15 cellular contexts compared by ENCODE assay signal in the genomic region with DNA sequence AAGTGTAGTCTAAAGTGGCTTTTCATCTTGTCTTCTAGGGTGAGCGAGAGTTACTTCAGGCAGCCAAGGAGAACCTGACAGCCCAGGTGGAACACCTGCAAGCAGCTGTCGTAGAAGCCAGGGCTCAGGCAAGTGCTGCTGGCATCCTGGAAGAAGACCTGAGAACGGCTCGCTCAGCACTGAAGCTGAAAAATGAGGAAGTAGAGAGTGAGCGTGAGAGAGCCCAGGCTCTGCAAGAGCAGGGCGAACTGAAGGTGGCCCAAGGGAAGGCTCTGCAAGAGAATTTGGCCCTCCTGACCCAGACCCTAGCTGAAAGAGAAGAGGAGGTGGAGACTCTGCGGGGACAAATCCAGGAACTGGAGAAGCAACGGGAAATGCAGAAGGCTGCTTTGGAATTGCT. TPM values are rescaled to one million over a fixed set of nuclear protein-coding genes. Genes with fewer than 3 reads are reported as not detected.
A peak's percentile ranks its signal among the peaks of the same experiment; 100 is the strongest.
DNase-seq lines count a peak whose midpoint lies in the region; ATAC-seq and TF ChIP-seq lines count a peak whose summit lies in the region.
"Had no signal": no experiment of that assay in that cellular context is flagged by ENCODE, and none has a peak within 500 bp of the region (broad histone marks: within the 10 kb centered on the region; RNA-seq: fewer than 3 reads in every experiment).

No MANE protein-coding gene starts in this region.

- TF ChIP-seq CTCF in MCF 10A (IDR thresholded peaks at IDR 0.05; ENCODE audit: unreplicated experiment) (no peak), mammary epithelial cell (conservative IDR thresholded peaks at IDR 0.05 in 1 of 2, IDR thresholded peaks at IDR 0.05 in 1 of 2; ENCODE audit: extremely low read depth in 1 of 2, insufficient read depth in 1 of 2, low read depth in 1 of 2, low read length in 2 of 2) (no peak)

- no peak overlapping the region for H3K9ac ChIP-seq in mammary epithelial cell (ENCODE audit: insufficient read depth, low read length)

- no peak overlapping the region for H3K4me3 ChIP-seq in mammary epithelial cell (replicated peaks in 1 of 3; ENCODE audit: insufficient read depth in 1 of 3, low read depth in 2 of 3, low read length in 3 of 3)
- H3K4me3 ChIP-seq: tibial nerve had no signal

- no peaks in the 10 kb centered on the region for H4K20me1 ChIP-seq in mammary epithelial cell (ENCODE audit: insufficient read depth, low read length)

- H3K36me3 Mint-ChIP-seq in MCF 10A (ENCODE audit: insufficient read depth, unreplicated experiment) = peaks cover 68% of the 10 kb centered on the region

- peak; percentile 71 for ATAC-seq in HG02973 (IDR thresholded peaks at IDR 0.05; ENCODE audit: unreplicated experiment)
- no peak for ATAC-seq in HG03097 (IDR thresholded peaks at IDR 0.05; ENCODE audit: low FRiP score, unreplicated experiment)
- no peak for ATAC-seq in HG03139 (IDR thresholded peaks at IDR 0.05; ENCODE audit: unreplicated experiment)
- ATAC-seq in HG03045 (IDR thresholded peaks at IDR 0.05; ENCODE audit: unreplicated experiment) = no peak
- ATAC-seq: T-cell had no signal

- no peak overlapping the region for H3K27ac Mint-ChIP-seq in MCF 10A (ENCODE audit: low read depth, unreplicated experiment)
- H3K27ac Mint-ChIP-seq: progenitor cell of endocrine pancreas had no signal

- POLR2A ChIA-PET in MCF 10A (lab: Yijun Ruan, JAX) = interaction anchor here (0.7 to 1.1 kb wide), 2 partner anchors 10 to 104 kb away, joined by 3 to 5 read pairs; no protein-coding TSS in a partner anchor

- intact Hi-C loops in MCF 10A (cut with micrococcal nuclease) = no loop called here
- intact Hi-C loops in mammary epithelial cell (cut with micrococcal nuclease) = no loop called here

- WGBS in mammary epithelial cell (ENCODE audit: low coverage, missing lambda C conversion rate) = 99% methylated on average over 7 of the region's 8 CpGs

- H3K4me1 ChIP-seq in mammary epithelial cell (ENCODE audit: insufficient read depth, low read length) = peaks cover 8% of the 10 kb centered on the region
- H3K4me1 ChIP-seq: tibial nerve had no signal

- H3K27me3 Mint-ChIP-seq in MCF 10A (ENCODE audit: insufficient read depth, unreplicated experiment) = no peaks in the 10 kb centered on the region
- H3K27me3 Mint-ChIP-seq: progenitor cell of endocrine pancreas, T-cell had no signal

- dilution Hi-C loops in mammary epithelial cell (cut with HindIII; ENCODE audit: low sequenced_read_pairs) = no loop called here

- in situ Hi-C loops in mammary epithelial cell (cut with MboI; ENCODE audit: low sequenced_read_pairs in 2 of 2) = no loop called here

- H3K4me1 Mint-ChIP-seq in MCF 10A (ENCODE audit: insufficient read depth, unreplicated experiment) = no peaks in the 10 kb centered on the region

- no peaks in the 10 kb centered on the region for H3K9me3 Mint-ChIP-seq in MCF 10A (ENCODE audit: unreplicated experiment)
- H3K9me3 Mint-ChIP-seq: brain, T-cell had no signal

- H3K27me3 ChIP-seq in mammary epithelial cell (ENCODE audit: insufficient read depth, low read length) = no peaks in the 10 kb centered on the region
- H3K27me3 ChIP-seq: tibial nerve had no signal

- no peak for DNase-seq in MCF 10A (ENCODE audit: unreplicated experiment)
- DNase-seq in mammary epithelial cell = no peak
- peak; percentile 74 for DNase-seq in SKM-1 treated with dmso at 0.1 percent for 144 hours (lab: John Stamatoyannopoulos, UW; ENCODE audit: unreplicated experiment)
- DNase-seq in NCI-H146 treated with DMSO at 0.1 percent for 48 hours (lab: John Stamatoyannopoulos, UW; ENCODE audit: unreplicated experiment) = no peak
- DNase-seq: ACHN; activated CD8-positive, alpha-beta memory T cell treated with anti-CD3 and anti-CD28 coated beads, Interleukin-2, amount 50 U/mL, for 48 hours; kidney glomerular epithelial cell had no signal

- H3K36me3 ChIP-seq in mammary epithelial cell (ENCODE audit: insufficient read depth, low read length) = peaks cover 27% of the 10 kb centered on the region

- no peaks in the 10 kb centered on the region for H3K79me2 ChIP-seq in mammary epithelial cell (ENCODE audit: insufficient read depth, low read length)

- no peak overlapping the region for H3K4me2 ChIP-seq in mammary epithelial cell (ENCODE audit: insufficient read depth, low read depth, low read length)

- CTCF ChIA-PET in MCF 10A (lab: Yijun Ruan, JAX) = interaction anchor here (0.6 to 1.4 kb wide), 5 partner anchors 8 to 39 kb away, joined by 3 to 5 read pairs (median 4); no protein-coding TSS in a partner anchor
- CTCF ChIA-PET in mammary epithelial cell (lab: Charles Lee; ENCODE audit: low non-redundant PET) = no interaction called here

- TSS peak; percentile 49 for BruUV-seq in MCF 10A (replicated peaks; lab: Mats Ljungman, UMichigan)
- BruUV-seq in mammary epithelial cell (replicated peaks; lab: Mats Ljungman, UMichigan) = no TSS peak

- H3K27ac ChIP-seq in mammary epithelial cell (ENCODE audit: insufficient read depth, low read depth, low read length) = no peak overlapping the region
- H3K27ac ChIP-seq: tibial nerve had no signal

- no peak overlapping the region for H3K4me3 Mint-ChIP-seq in MCF 10A (ENCODE audit: unreplicated experiment)
- H3K4me3 Mint-ChIP-seq: brain, T-cell had no signal

- no peak overlapping the region for H2AFZ ChIP-seq in mammary epithelial cell (ENCODE audit: low read depth, low read length)

- no peaks in the 10 kb centered on the region for H3K9me3 ChIP-seq in mammary epithelial cell (replicated peaks; ENCODE audit: insufficient read depth, low read length)
- H3K9me3 ChIP-seq: tibial nerve had no signal

RNA-seq across cellular contexts. Expression of gene C20orf173, which starts 27.1 kb away (rescaled TPM):
- total RNA-seq in MCF 10A (2022) (not detected in 2 replicates), mammary epithelial cell (not detected)
- polyA plus RNA-seq in mammary epithelial cell = not detected
- polyA minus RNA-seq in mammary epithelial cell = not detected
- total RNA-seq: progenitor cell of endocrine pancreas, T-cell, tibial nerve had no signal

RNA-seq across cellular contexts. Expression of gene ERGIC3, which starts 39.5 kb away (rescaled TPM):
- total RNA-seq in MCF 10A (2022) (222 and 260 TPM in 2 replicates), mammary epithelial cell (100 to 1,000 TPM; 172 to 320 TPM)
- polyA plus RNA-seq in mammary epithelial cell = 281 TPM
- 267 TPM for polyA minus RNA-seq in mammary epithelial cell

RNA-seq across cellular contexts. Expression of gene CEP250, which starts 47.0 kb away (rescaled TPM):
- total RNA-seq in MCF 10A (2022) = 41.0 and 44.0 TPM in 2 replicates
- total RNA-seq in mammary epithelial cell = 10 to 100 TPM; 19.0 to 45.5 TPM
- polyA plus RNA-seq in mammary epithelial cell = 6.9 TPM
- polyA minus RNA-seq in mammary epithelial cell = 86.2 TPM
